ENCODE assay signal across 1 cellular context in the genomic region with DNA sequence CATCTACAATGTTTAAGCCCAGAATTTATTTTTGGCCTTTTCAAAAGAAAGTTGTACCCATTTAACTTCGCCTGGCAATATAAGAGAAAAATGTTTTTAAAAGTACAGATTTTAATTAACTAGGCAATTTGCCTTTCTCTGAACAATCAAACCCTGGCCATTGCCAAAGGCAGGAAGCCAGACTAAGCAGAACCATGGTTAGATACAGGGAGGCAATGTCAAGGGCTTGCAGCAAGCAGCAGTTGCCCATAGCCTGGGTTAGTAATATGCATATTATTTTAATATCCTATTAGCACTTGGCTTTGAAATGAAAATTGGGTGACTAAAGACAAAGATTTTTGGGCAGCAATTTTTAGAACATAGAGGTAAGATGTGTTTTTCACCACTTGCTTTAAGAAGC.
TF ChIP-seq lines count a peak whose summit lies in the region.

No MANE protein-coding gene starts in this region.

TF ChIP-seq in GM23338, 12 proteins besides CTCF, POLR2A, EP300 and RAD21 (continued from another document):
- TF ChIP-seq ZNF462 (CRISPR knock-in tag; IDR thresholded peaks at IDR 0.05), result no peak
- no peak for TF ChIP-seq ZNF331 (CRISPR knock-in tag; IDR thresholded peaks at IDR 0.05; ENCODE audit: low read depth)
- TF ChIP-seq, protein P1, sequence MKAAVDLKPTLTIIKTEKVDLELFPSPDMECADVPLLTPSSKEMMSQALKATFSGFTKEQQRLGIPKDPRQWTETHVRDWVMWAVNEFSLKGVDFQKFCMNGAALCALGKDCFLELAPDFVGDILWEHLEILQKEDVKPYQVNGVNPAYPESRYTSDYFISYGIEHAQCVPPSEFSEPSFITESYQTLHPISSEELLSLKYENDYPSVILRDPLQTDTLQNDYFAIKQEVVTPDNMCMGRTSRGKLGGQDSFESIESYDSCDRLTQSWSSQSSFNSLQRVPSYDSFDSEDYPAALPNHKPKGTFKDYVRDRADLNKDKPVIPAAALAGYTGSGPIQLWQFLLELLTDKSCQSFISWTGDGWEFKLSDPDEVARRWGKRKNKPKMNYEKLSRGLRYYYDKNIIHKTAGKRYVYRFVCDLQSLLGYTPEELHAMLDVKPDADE (IDR thresholded peaks at IDR 0.05), result no peak
- TF ChIP-seq JUNB (IDR thresholded peaks at IDR 0.05; ENCODE audit: unreplicated experiment), result no peak
- no peak for TF ChIP-seq REST (IDR thresholded peaks at IDR 0.05; ENCODE audit: unreplicated experiment)
- no peak for TF ChIP-seq STAT1 (IDR thresholded peaks at IDR 0.05; ENCODE audit: unreplicated experiment)
